ENCODE assay signal across 1 cellular context in genomic region chr3:37590328-37591079, GRCh38.
TF ChIP-seq lines count a peak whose summit lies in the region.

No MANE protein-coding gene starts in this region.

TF ChIP-seq in IMR-90, 13 proteins besides CTCF, POLR2A, EP300 and RAD21 (continued from another document):
- no peak for TF ChIP-seq USF2 (IDR thresholded peaks at IDR 0.05; ENCODE audit: low read depth, low read length)
- TF ChIP-seq ELK1 (IDR thresholded peaks at IDR 0.05; ENCODE audit: borderline replicate concordance, low read depth, low read length) = no peak
